12 cellular contexts compared by ENCODE assay signal in genomic region chr12:58888131-58888783, GRCh38. TPM values are rescaled to one million over a fixed set of nuclear protein-coding genes. Genes with fewer than 3 reads are reported as not detected.
DNase-seq lines count a peak whose midpoint lies in the region; ATAC-seq lines count a peak whose summit lies in the region.
"Had no signal": no experiment of that assay in that cellular context is flagged by ENCODE, and none has a peak within 500 bp of the region (broad histone marks: within the 10 kb centered on the region; RNA-seq: fewer than 3 reads in every experiment).

No MANE protein-coding gene starts in this region.

- no peak overlapping the region for H3K4me3 Mint-ChIP-seq in naive thymus-derived CD8-positive, alpha-beta T cell

- POLR2A ChIA-PET in naive thymus-derived CD8-positive, alpha-beta T cell (lab: Charles Lee) = no interaction called here

- H3K4me1 Mint-ChIP-seq in naive thymus-derived CD8-positive, alpha-beta T cell = no peaks in the 10 kb centered on the region

- H3K36me3 Mint-ChIP-seq in naive thymus-derived CD8-positive, alpha-beta T cell = no peaks in the 10 kb centered on the region

- no peak for ATAC-seq in GM18909 (IDR thresholded peaks at IDR 0.05; ENCODE audit: poor library complexity, unreplicated experiment)
- ATAC-seq in naive thymus-derived CD8-positive, alpha-beta T cell = no peak

- intact Hi-C loops in posterior vena cava (cut with DNase I) = no loop called here

- DNase-seq in COLO668 (lab: John Stamatoyannopoulos, UW; ENCODE audit: unreplicated experiment) (peak; percentile 49), NCI-H2171 treated with DMSO at 0.1 percent for 48 hours (lab: John Stamatoyannopoulos, UW) (peak; percentile 100), dedifferentiated amniotic fluid mesenchymal stem cell (ENCODE audit: extremely low spot score) (peak; percentile 82), midbrain (lab: John Stamatoyannopoulos, UW) (peak; percentile 75), posterior vena cava (ENCODE audit: low spot score) (no peak), activated gamma-delta T cell (lab: John Stamatoyannopoulos, UW) (no peak)
- no peak for DNase-seq in naive thymus-derived CD8-positive, alpha-beta T cell
- DNase-seq: HCEC 1CT, trophoblast cell had no signal

- no peak overlapping the region for H3K27ac Mint-ChIP-seq in naive thymus-derived CD8-positive, alpha-beta T cell
- H3K27ac Mint-ChIP-seq: activated T-helper 2 cell treated with anti-CD3 and anti-CD28 coated beads, Interferon-gamma antibody, Interleukin-2, Interleukin-4, amounts not matched to agents 10 μg/mL and 5 μg/mL and 100 μg/mL, durations not matched to agents 14 hours and 24 hours and 36 hours had no signal

- H3K9me3 Mint-ChIP-seq in naive thymus-derived CD8-positive, alpha-beta T cell = peaks cover 0 to 7% (median 0%) of the 10 kb centered on the region in 9 donors
- H3K9me3 Mint-ChIP-seq: activated T-helper 2 cell treated with anti-CD3 and anti-CD28 coated beads, Interferon-gamma antibody, Interleukin-2, Interleukin-4, amounts not matched to agents 10 μg/mL and 5 μg/mL and 100 μg/mL, durations not matched to agents 14 hours and 24 hours and 36 hours had no signal

- H3K27me3 Mint-ChIP-seq in naive thymus-derived CD8-positive, alpha-beta T cell = peaks cover 0 to 3% (median 0%) of the 10 kb centered on the region in 5 donors

RNA-seq across cellular contexts. Expression of gene LRIG3, which starts 32.0 kb away (rescaled TPM):
- 10 to 100 TPM; 23.7 to 34.7 TPM for total RNA-seq in posterior vena cava
- total RNA-seq in naive thymus-derived CD8-positive, alpha-beta T cell = not detected
- polyA plus RNA-seq in naive thymus-derived CD8-positive, alpha-beta T cell = not detected
- total RNA-seq: mononuclear cell had no signal

Comparison
In these comparisons a context has a peak if more than half of its experiments do, and no peak if none do; other contexts are left out.
1. DNase-seq: peak in COLO668 (single experiment), NCI-H2171 treated with DMSO at 0.1 percent for 48 hours (single experiment), dedifferentiated amniotic fluid mesenchymal stem cell (single experiment) and midbrain (single experiment); none in posterior vena cava (single experiment), naive thymus-derived CD8-positive, alpha-beta T cell (0 of 10) and activated gamma-delta T cell (single experiment).
2. RNA of gene LRIG3, which starts 32.0 kb away (total RNA-seq): 23.7 to 34.7 TPM in posterior vena cava; not detected in naive thymus-derived CD8-positive, alpha-beta T cell; every median in the first group is over 10 times any median in the second.